ENCODE assay signal across 1 cellular context in the genomic region with DNA sequence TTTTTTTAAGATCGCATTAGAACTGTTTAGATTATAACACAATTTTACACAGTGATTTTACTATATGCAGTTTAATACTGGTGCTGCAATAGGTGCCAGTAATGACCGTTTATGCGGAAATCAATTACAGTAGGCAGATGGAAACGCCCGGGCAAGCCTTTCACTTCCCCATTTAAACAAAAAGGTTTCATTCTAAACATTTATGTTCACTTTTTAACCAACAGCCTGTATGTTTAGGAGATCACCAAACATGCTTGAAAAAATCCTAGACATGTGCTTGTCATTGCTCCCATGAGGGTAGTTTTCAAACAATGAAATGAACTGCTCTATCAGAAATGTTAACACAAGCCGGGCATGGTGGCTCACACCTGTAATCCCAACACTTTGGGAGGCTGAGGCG.
A peak's percentile ranks its signal among the peaks of the same experiment; 100 is the strongest.
TF ChIP-seq lines count a peak whose summit lies in the region.

No MANE protein-coding gene starts in this region.

TF ChIP-seq in GM12878, 131 proteins besides CTCF, POLR2A, EP300 and RAD21 (continued from another document and continues in another):
- TF ChIP-seq, protein P1, sequence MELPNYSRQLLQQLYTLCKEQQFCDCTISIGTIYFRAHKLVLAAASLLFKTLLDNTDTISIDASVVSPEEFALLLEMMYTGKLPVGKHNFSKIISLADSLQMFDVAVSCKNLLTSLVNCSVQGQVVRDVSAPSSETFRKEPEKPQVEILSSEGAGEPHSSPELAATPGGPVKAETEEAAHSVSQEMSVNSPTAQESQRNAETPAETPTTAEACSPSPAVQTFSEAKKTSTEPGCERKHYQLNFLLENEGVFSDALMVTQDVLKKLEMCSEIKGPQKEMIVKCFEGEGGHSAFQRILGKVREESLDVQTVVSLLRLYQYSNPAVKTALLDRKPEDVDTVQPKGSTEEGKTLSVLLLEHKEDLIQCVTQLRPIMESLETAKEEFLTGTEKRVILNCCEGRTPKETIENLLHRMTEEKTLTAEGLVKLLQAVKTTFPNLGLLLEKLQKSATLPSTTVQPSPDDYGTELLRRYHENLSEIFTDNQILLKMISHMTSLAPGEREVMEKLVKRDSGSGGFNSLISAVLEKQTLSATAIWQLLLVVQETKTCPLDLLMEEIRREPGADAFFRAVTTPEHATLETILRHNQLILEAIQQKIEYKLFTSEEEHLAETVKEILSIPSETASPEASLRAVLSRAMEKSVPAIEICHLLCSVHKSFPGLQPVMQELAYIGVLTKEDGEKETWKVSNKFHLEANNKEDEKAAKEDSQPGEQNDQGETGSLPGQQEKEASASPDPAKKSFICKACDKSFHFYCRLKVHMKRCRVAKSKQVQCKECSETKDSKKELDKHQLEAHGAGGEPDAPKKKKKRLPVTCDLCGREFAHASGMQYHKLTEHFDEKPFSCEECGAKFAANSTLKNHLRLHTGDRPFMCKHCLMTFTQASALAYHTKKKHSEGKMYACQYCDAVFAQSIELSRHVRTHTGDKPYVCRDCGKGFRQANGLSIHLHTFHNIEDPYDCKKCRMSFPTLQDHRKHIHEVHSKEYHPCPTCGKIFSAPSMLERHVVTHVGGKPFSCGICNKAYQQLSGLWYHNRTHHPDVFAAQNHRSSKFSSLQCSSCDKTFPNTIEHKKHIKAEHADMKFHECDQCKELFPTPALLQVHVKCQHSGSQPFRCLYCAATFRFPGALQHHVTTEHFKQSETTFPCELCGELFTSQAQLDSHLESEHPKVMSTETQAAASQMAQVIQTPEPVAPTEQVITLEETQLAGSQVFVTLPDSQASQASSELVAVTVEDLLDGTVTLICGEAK (IDR thresholded peaks at IDR 0.05; ENCODE audit: borderline replicate concordance), result no peak; the same call in 1 of the 2 replicates
- TF ChIP-seq, protein P2, sequence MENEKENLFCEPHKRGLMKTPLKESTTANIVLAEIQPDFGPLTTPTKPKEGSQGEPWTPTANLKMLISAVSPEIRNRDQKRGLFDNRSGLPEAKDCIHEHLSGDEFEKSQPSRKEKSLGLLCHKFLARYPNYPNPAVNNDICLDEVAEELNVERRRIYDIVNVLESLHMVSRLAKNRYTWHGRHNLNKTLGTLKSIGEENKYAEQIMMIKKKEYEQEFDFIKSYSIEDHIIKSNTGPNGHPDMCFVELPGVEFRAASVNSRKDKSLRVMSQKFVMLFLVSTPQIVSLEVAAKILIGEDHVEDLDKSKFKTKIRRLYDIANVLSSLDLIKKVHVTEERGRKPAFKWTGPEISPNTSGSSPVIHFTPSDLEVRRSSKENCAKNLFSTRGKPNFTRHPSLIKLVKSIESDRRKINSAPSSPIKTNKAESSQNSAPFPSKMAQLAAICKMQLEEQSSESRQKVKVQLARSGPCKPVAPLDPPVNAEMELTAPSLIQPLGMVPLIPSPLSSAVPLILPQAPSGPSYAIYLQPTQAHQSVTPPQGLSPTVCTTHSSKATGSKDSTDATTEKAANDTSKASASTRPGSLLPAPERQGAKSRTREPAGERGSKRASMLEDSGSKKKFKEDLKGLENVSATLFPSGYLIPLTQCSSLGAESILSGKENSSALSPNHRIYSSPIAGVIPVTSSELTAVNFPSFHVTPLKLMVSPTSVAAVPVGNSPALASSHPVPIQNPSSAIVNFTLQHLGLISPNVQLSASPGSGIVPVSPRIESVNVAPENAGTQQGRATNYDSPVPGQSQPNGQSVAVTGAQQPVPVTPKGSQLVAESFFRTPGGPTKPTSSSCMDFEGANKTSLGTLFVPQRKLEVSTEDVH (IDR thresholded peaks at IDR 0.05; ENCODE audit: low read depth, partially characterized antibody), result no peak
- TF ChIP-seq, protein P3, sequence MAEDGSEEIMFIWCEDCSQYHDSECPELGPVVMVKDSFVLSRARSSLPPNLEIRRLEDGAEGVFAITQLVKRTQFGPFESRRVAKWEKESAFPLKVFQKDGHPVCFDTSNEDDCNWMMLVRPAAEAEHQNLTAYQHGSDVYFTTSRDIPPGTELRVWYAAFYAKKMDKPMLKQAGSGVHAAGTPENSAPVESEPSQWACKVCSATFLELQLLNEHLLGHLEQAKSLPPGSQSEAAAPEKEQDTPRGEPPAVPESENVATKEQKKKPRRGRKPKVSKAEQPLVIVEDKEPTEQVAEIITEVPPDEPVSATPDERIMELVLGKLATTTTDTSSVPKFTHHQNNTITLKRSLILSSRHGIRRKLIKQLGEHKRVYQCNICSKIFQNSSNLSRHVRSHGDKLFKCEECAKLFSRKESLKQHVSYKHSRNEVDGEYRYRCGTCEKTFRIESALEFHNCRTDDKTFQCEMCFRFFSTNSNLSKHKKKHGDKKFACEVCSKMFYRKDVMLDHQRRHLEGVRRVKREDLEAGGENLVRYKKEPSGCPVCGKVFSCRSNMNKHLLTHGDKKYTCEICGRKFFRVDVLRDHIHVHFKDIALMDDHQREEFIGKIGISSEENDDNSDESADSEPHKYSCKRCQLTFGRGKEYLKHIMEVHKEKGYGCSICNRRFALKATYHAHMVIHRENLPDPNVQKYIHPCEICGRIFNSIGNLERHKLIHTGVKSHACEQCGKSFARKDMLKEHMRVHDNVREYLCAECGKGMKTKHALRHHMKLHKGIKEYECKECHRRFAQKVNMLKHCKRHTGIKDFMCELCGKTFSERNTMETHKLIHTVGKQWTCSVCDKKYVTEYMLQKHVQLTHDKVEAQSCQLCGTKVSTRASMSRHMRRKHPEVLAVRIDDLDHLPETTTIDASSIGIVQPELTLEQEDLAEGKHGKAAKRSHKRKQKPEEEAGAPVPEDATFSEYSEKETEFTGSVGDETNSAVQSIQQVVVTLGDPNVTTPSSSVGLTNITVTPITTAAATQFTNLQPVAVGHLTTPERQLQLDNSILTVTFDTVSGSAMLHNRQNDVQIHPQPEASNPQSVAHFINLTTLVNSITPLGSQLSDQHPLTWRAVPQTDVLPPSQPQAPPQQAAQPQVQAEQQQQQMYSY (CRISPR knock-in tag; IDR thresholded peaks at IDR 0.05), result no peak
- TF ChIP-seq ZNF274 (IDR thresholded peaks at IDR 0.05; ENCODE audit: insufficient read depth, insufficient read length) (no peak), RUNX3 (IDR thresholded peaks at IDR 0.05; ENCODE audit: low read length) (peak; percentile 21; the same call in 1 of the 2 replicates), TCF3 (IDR thresholded peaks at IDR 0.05; ENCODE audit: borderline replicate concordance, insufficient read depth, low read depth, low read length) (no peak), POU2F2 (IDR thresholded peaks at IDR 0.05; ENCODE audit: borderline replicate concordance, low read depth, low read length) (no peak), ZNF384 (IDR thresholded peaks at IDR 0.05; ENCODE audit: borderline replicate concordance, low read depth, low read length) (no peak), BMI1 (IDR thresholded peaks at IDR 0.05; ENCODE audit: borderline replicate concordance) (no peak), SIX5 (IDR thresholded peaks at IDR 0.05; ENCODE audit: low read depth, low read length, severe bottlenecking) (no peak), HCFC1 (IDR thresholded peaks at IDR 0.05; ENCODE audit: low read length) (no peak), CBFB (IDR thresholded peaks at IDR 0.05; ENCODE audit: low read depth) (no peak), CBX5 (IDR thresholded peaks at IDR 0.05; ENCODE audit: low read depth) (no peak), BACH1 (IDR thresholded peaks at IDR 0.05; ENCODE audit: borderline replicate concordance) (0 out of 2 replicates have a peak, but pooled peaks have one; percentile 20)
- TF ChIP-seq, protein P4, sequence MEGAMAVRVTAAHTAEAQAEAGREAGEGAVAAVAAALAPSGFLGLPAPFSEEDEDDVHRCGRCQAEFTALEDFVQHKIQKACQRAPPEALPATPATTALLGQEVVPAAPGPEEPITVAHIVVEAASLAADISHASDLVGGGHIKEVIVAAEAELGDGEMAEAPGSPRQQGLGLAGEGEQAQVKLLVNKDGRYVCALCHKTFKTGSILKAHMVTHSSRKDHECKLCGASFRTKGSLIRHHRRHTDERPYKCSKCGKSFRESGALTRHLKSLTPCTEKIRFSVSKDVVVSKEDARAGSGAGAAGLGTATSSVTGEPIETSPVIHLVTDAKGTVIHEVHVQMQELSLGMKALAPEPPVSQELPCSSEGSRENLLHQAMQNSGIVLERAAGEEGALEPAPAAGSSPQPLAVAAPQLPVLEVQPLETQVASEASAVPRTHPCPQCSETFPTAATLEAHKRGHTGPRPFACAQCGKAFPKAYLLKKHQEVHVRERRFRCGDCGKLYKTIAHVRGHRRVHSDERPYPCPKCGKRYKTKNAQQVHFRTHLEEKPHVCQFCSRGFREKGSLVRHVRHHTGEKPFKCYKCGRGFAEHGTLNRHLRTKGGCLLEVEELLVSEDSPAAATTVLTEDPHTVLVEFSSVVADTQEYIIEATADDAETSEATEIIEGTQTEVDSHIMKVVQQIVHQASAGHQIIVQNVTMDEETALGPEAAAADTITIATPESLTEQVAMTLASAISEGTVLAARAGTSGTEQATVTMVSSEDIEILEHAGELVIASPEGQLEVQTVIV (IDR thresholded peaks at IDR 0.05; ENCODE audit: borderline replicate concordance, partially characterized antibody), result no peak
- TF ChIP-seq, protein P5, sequence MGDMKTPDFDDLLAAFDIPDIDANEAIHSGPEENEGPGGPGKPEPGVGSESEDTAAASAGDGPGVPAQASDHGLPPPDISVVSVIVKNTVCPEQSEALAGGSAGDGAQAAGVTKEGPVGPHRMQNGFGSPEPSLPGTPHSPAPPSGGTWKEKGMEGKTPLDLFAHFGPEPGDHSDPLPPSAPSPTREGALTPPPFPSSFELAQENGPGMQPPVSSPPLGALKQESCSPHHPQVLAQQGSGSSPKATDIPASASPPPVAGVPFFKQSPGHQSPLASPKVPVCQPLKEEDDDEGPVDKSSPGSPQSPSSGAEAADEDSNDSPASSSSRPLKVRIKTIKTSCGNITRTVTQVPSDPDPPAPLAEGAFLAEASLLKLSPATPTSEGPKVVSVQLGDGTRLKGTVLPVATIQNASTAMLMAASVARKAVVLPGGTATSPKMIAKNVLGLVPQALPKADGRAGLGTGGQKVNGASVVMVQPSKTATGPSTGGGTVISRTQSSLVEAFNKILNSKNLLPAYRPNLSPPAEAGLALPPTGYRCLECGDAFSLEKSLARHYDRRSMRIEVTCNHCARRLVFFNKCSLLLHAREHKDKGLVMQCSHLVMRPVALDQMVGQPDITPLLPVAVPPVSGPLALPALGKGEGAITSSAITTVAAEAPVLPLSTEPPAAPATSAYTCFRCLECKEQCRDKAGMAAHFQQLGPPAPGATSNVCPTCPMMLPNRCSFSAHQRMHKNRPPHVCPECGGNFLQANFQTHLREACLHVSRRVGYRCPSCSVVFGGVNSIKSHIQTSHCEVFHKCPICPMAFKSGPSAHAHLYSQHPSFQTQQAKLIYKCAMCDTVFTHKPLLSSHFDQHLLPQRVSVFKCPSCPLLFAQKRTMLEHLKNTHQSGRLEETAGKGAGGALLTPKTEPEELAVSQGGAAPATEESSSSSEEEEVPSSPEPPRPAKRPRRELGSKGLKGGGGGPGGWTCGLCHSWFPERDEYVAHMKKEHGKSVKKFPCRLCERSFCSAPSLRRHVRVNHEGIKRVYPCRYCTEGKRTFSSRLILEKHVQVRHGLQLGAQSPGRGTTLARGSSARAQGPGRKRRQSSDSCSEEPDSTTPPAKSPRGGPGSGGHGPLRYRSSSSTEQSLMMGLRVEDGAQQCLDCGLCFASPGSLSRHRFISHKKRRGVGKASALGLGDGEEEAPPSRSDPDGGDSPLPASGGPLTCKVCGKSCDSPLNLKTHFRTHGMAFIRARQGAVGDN (IDR thresholded peaks at IDR 0.05), result 0 out of 2 replicates have a peak, but pooled peaks have one; percentile 31
- TF ChIP-seq, protein P6, sequence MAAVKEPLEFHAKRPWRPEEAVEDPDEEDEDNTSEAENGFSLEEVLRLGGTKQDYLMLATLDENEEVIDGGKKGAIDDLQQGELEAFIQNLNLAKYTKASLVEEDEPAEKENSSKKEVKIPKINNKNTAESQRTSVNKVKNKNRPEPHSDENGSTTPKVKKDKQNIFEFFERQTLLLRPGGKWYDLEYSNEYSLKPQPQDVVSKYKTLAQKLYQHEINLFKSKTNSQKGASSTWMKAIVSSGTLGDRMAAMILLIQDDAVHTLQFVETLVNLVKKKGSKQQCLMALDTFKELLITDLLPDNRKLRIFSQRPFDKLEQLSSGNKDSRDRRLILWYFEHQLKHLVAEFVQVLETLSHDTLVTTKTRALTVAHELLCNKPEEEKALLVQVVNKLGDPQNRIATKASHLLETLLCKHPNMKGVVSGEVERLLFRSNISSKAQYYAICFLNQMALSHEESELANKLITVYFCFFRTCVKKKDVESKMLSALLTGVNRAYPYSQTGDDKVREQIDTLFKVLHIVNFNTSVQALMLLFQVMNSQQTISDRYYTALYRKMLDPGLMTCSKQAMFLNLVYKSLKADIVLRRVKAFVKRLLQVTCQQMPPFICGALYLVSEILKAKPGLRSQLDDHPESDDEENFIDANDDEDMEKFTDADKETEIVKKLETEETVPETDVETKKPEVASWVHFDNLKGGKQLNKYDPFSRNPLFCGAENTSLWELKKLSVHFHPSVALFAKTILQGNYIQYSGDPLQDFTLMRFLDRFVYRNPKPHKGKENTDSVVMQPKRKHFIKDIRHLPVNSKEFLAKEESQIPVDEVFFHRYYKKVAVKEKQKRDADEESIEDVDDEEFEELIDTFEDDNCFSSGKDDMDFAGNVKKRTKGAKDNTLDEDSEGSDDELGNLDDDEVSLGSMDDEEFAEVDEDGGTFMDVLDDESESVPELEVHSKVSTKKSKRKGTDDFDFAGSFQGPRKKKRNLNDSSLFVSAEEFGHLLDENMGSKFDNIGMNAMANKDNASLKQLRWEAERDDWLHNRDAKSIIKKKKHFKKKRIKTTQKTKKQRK (IDR thresholded peaks at IDR 0.05; ENCODE audit: low read depth, low read length), result no peak
- TF ChIP-seq, protein P7, sequence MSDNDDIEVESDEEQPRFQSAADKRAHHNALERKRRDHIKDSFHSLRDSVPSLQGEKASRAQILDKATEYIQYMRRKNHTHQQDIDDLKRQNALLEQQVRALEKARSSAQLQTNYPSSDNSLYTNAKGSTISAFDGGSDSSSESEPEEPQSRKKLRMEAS (IDR thresholded peaks at IDR 0.05; ENCODE audit: low read depth, low read length), result no peak
- TF ChIP-seq, protein P8, sequence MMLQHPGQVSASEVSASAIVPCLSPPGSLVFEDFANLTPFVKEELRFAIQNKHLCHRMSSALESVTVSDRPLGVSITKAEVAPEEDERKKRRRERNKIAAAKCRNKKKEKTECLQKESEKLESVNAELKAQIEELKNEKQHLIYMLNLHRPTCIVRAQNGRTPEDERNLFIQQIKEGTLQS (IDR thresholded peaks at IDR 0.05; ENCODE audit: borderline replicate concordance, extremely low read depth, low read depth, low read length), result no peak
